In the genomic region with DNA sequence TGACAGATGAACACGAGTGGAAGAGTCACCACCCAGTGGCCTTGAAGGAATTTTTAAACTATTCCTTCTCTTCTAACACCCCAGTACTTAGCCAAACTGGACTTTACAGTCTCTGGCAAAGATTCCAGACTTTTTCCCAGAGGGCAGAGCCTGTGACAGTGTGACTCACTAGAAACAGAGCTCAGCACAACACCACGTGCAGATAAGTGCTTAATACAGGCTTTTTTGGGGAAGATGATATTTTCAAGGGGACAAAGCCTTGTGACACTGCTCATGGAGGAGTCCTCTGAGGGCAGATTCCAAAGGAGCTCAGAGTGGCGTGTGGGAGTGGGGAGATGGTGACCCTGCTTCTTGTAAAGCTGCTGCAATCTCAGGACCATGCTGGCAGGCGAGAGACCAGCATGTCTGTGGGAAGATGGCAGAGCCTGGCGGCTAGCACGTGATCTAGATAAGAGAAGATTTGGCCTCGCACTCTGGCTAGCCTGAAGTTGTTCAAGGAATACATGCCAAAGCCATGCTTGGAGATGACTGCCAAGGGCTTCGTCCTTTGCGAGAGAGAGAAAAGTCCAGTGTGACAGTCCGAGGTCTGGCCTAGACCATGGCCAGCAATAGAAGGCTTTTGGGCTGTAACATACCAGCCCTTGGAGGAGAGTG, we compare ENCODE assay signal across 9 cellular contexts. TPM values are rescaled to one million over a fixed set of nuclear protein-coding genes. Genes with fewer than 3 reads are reported as not detected.
DNase-seq lines count a peak whose midpoint lies in the region; ATAC-seq and TF ChIP-seq lines count a peak whose summit lies in the region.
"Had no signal": no experiment of that assay in that cellular context is flagged by ENCODE, and none has a peak within 500 bp of the region (broad histone marks: within the 10 kb centered on the region; RNA-seq: fewer than 3 reads in every experiment).

No MANE protein-coding gene starts in this region.

- H3K36me3 ChIP-seq in CD4-positive, alpha-beta memory T cell (ENCODE audit: insufficient read depth, low read length): no peaks in the 10 kb centered on the region
- H3K36me3 ChIP-seq in neuronal stem cell (replicated peaks in 1 of 2; ENCODE audit: control insufficient read depth in 2 of 2, insufficient read depth in 2 of 2, low read length in 2 of 2) (no peaks in the 10 kb centered on the region), A673 (ENCODE audit: insufficient read depth, low read length, poor library complexity, severe bottlenecking) (no peaks in the 10 kb centered on the region)

- no peak overlapping the region for H4K91ac ChIP-seq in neuronal stem cell (ENCODE audit: low read depth, low read length, poor library complexity)

- no peaks in the 10 kb centered on the region for H3K27me3 Mint-ChIP-seq in CD4-positive, alpha-beta memory T cell
- peaks cover 3% of the 10 kb centered on the region for H3K27me3 Mint-ChIP-seq in endothelial cell (ENCODE audit: unreplicated experiment)

- peak overlapping the region; percentile 87 to 93 (median 92) for H3K4me3 Mint-ChIP-seq in CD4-positive, alpha-beta memory T cell
- H3K4me3 Mint-ChIP-seq in endothelial cell (ENCODE audit: unreplicated experiment): peak overlapping the region; percentile 21

- no peak overlapping the region for H3K4ac ChIP-seq in neuronal stem cell (ENCODE audit: low read length)

- no peak overlapping the region for H3K14ac ChIP-seq in neuronal stem cell (ENCODE audit: low read length)

- no peak for TF ChIP-seq CTCF in endothelial cell (IDR thresholded peaks at IDR 0.05; ENCODE audit: unreplicated experiment)
- TF ChIP-seq CTCF in A673 (conservative IDR thresholded peaks at IDR 0.05; ENCODE audit: low read depth, low read length): no peak

- WGBS in neuronal stem cell (ENCODE audit: extremely low coverage in 2 of 2, insufficient read length in 2 of 2, insufficient replicate concordance in 1 of 2), 2 donors: no CpG with 5 or more reads among the region's 10 CpGs

- H2AFZ ChIP-seq in neuronal stem cell (ENCODE audit: low read length): no peak overlapping the region

- CTCF ChIA-PET in CD4-positive, alpha-beta memory T cell (lab: Charles Lee; ENCODE audit: partially characterized antibody): interaction anchor here (0.7 to 2.4 kb wide), 4 partner anchors 18 to 564 kb away, joined by 3 to 14 read pairs (median 9); no protein-coding TSS in a partner anchor
- CTCF ChIA-PET in A673 (lab: Charles Lee): no interaction called here

- H4K8ac ChIP-seq in neuronal stem cell (ENCODE audit: low read depth, low read length): peak overlapping the region; percentile 3

- H3K23ac ChIP-seq in neuronal stem cell (ENCODE audit: low read depth, low read length, poor library complexity): no peak overlapping the region

- peak overlapping the region; percentile 12 to 22 for H3K4me3 ChIP-seq in CD4-positive, alpha-beta memory T cell (ENCODE audit: low read length in 2 of 2)
- H3K4me3 ChIP-seq in neuronal stem cell (ENCODE audit: low read length in 2 of 2) (no peak overlapping the region), A673 (ENCODE audit: low read depth, low read length, poor library complexity, severe bottlenecking) (no peak overlapping the region)

- no peak for DNase-seq in CD4-positive, alpha-beta memory T cell
- DNase-seq in OCI-M1 (lab: John Stamatoyannopoulos, UW) (peak; percentile 73), endothelial cell (ENCODE audit: low spot score) (no peak), neuronal stem cell (ENCODE audit: low spot score) (no peak), A673 (ENCODE audit: low spot score) (no peak), NOMO-1 treated with dmso at 0.1 percent for 144 hours (lab: John Stamatoyannopoulos, UW; ENCODE audit: unreplicated experiment) (no peak)
- DNase-seq in stimulated activated CD4-positive, alpha-beta T cell treated with anti-CD3 and anti-CD28 coated beads, Interleukin-12 subunit alpha, Interleukin-12 subunit beta, amount 100 ng/mL, for 4 hours: no peak

- H3K27me3 ChIP-seq in CD4-positive, alpha-beta memory T cell (ENCODE audit: insufficient read depth, low read length): no peaks in the 10 kb centered on the region
- H3K27me3 ChIP-seq in neuronal stem cell (ENCODE audit: control insufficient read depth in 3 of 3, insufficient read depth in 3 of 3, low read depth in 1 of 3, low read length in 3 of 3) (no peaks in the 10 kb centered on the region), A673 (replicated peaks; ENCODE audit: insufficient read depth, low read depth, low read length, poor library complexity) (no peaks in the 10 kb centered on the region)

- no peaks in the 10 kb centered on the region for H3K9me3 ChIP-seq in CD4-positive, alpha-beta memory T cell (ENCODE audit: control insufficient read depth in 1 of 2, low read length in 2 of 2)
- H3K9me3 ChIP-seq in neuronal stem cell (replicated peaks in 1 of 2; ENCODE audit: control insufficient read depth in 2 of 2, insufficient read depth in 1 of 2, low read depth in 1 of 2, low read length in 2 of 2) (no peaks in the 10 kb centered on the region), A673 (ENCODE audit: low read depth, low read length, poor library complexity, severe bottlenecking) (no peaks in the 10 kb centered on the region)

- ATAC-seq in GM18519 (IDR thresholded peaks at IDR 0.05; ENCODE audit: low FRiP score, unreplicated experiment): no peak
- ATAC-seq: HCT116 had no signal

- no peaks in the 10 kb centered on the region for H3K79me1 ChIP-seq in neuronal stem cell (ENCODE audit: low read depth, low read length)

- H3K4me1 ChIP-seq in CD4-positive, alpha-beta memory T cell (ENCODE audit: insufficient read depth, low read length): peaks cover 42% of the 10 kb centered on the region
- H3K4me1 ChIP-seq in neuronal stem cell (ENCODE audit: control insufficient read depth in 2 of 2, insufficient read depth in 1 of 2, low read depth in 1 of 2, low read length in 2 of 2): peaks cover 7 to 12% of the 10 kb centered on the region in 2 donors
- peaks cover 18% of the 10 kb centered on the region for H3K4me1 ChIP-seq in A673 (ENCODE audit: insufficient read depth, low read length, poor library complexity, severe bottlenecking)

- no peak overlapping the region for H3K4me2 ChIP-seq in neuronal stem cell (ENCODE audit: insufficient read depth, low read length, poor library complexity, severe bottlenecking)

- H2BK5ac ChIP-seq in neuronal stem cell (ENCODE audit: low read length): no peak overlapping the region

- peak overlapping the region in 6 of 7 donors; percentile 83 to 93 (median 86) for H3K27ac Mint-ChIP-seq in CD4-positive, alpha-beta memory T cell
- no peak overlapping the region for H3K27ac Mint-ChIP-seq in endothelial cell (ENCODE audit: unreplicated experiment)

- BruUV-seq in A673 (replicated peaks; lab: Mats Ljungman, UMichigan): no TSS peak

- no peak overlapping the region for H3K9ac ChIP-seq in neuronal stem cell (ENCODE audit: low read depth, low read length, poor library complexity)

- H3K4me1 Mint-ChIP-seq in CD4-positive, alpha-beta memory T cell: peaks cover 23 to 67% (median 32%) of the 10 kb centered on the region in 4 donors
- H3K4me1 Mint-ChIP-seq in endothelial cell (ENCODE audit: unreplicated experiment): peaks cover 25% of the 10 kb centered on the region

- H3K27ac ChIP-seq in CD4-positive, alpha-beta memory T cell (ENCODE audit: low read depth, low read length): peak overlapping the region; percentile 61
- H3K27ac ChIP-seq in neuronal stem cell (replicated peaks; ENCODE audit: low read length): no peak overlapping the region
- H3K27ac ChIP-seq in A673 (ENCODE audit: low read depth, low read length, poor library complexity, severe bottlenecking): no peak overlapping the region

- H3K9me3 Mint-ChIP-seq in CD4-positive, alpha-beta memory T cell: no peaks in the 10 kb centered on the region
- no peaks in the 10 kb centered on the region for H3K9me3 Mint-ChIP-seq in endothelial cell (ENCODE audit: unreplicated experiment)

- H3K18ac ChIP-seq in neuronal stem cell (ENCODE audit: low read length): no peak overlapping the region

- H3K36me3 Mint-ChIP-seq in CD4-positive, alpha-beta memory T cell: peaks cover 4 to 13% of the 10 kb centered on the region in 2 donors
- H3K36me3 Mint-ChIP-seq in endothelial cell (ENCODE audit: low read depth, unreplicated experiment): no peaks in the 10 kb centered on the region

- intact Hi-C loops in CD4-positive, alpha-beta memory T cell (cut with micrococcal nuclease): no loop called here
- intact Hi-C loops in A673 (cut with micrococcal nuclease; ENCODE audit: unreplicated experiment): no loop called here

- POLR2A ChIA-PET in CD4-positive, alpha-beta memory T cell (lab: Charles Lee; ENCODE audit: partially characterized antibody): interaction anchor here (0.7 to 4.0 kb wide), 3 partner anchors 11 to 87 kb away, joined by 4 to 28 read pairs (median 7); no protein-coding TSS in a partner anchor
- POLR2A ChIA-PET in A673 (lab: Charles Lee; ENCODE audit: low non-redundant PET): no interaction called here

- no peak overlapping the region for H2BK120ac ChIP-seq in neuronal stem cell (ENCODE audit: low read depth, low read length)

- H2BK12ac ChIP-seq in neuronal stem cell (ENCODE audit: low read length): no peak overlapping the region

- H2AK5ac ChIP-seq in neuronal stem cell (ENCODE audit: low read depth, low read length): no peak overlapping the region

- H2BK15ac ChIP-seq in neuronal stem cell (ENCODE audit: low read length): no peak overlapping the region

RNA-seq across cellular contexts. Expression of a gene that starts 2.4 kb away (rescaled TPM):
- total RNA-seq in CD4-positive, alpha-beta memory T cell: 10 to 100 TPM in 1 of 2 experiments, 1 to 10 TPM in 1; 9.7 to 10.1 TPM
- polyA plus RNA-seq in CD4-positive, alpha-beta memory T cell: 1 to 10 TPM; 5.6 to 10.0 TPM
- total RNA-seq in endothelial cell (ENCODE audit: unreplicated experiment) (4.1 TPM), A673 (2021) (4.8 and 6.2 TPM in 2 replicates)
- 8.7 TPM for polyA plus RNA-seq in neuronal stem cell (2013, experiment 1 of 2)
- 8.7 TPM for polyA plus RNA-seq in neuronal stem cell (2013, experiment 2 of 2)

RNA-seq across cellular contexts. Expression of a gene that starts 8.5 kb away (rescaled TPM):
- 10 to 100 TPM; 20.0 to 23.6 TPM for total RNA-seq in CD4-positive, alpha-beta memory T cell
- 10 to 100 TPM; 32.2 to 39.4 TPM for polyA plus RNA-seq in CD4-positive, alpha-beta memory T cell
- total RNA-seq in endothelial cell (ENCODE audit: unreplicated experiment): 39.9 TPM
- 29.1 TPM for polyA plus RNA-seq in neuronal stem cell (2013, experiment 1 of 2)
- 28.9 TPM for polyA plus RNA-seq in neuronal stem cell (2013, experiment 2 of 2)
- total RNA-seq in A673 (2021): 69.4 and 71.1 TPM in 2 replicates

Comparison
In these comparisons a context has a peak if more than half of its experiments do, and no peak if none do; other contexts are left out.
1. H3K4me3 ChIP-seq: peak in CD4-positive, alpha-beta memory T cell (2 of 2); none in neuronal stem cell (0 of 2) and A673 (single experiment).